Comparison of ENCODE assay signal across 1 cellular context in the genomic region with DNA sequence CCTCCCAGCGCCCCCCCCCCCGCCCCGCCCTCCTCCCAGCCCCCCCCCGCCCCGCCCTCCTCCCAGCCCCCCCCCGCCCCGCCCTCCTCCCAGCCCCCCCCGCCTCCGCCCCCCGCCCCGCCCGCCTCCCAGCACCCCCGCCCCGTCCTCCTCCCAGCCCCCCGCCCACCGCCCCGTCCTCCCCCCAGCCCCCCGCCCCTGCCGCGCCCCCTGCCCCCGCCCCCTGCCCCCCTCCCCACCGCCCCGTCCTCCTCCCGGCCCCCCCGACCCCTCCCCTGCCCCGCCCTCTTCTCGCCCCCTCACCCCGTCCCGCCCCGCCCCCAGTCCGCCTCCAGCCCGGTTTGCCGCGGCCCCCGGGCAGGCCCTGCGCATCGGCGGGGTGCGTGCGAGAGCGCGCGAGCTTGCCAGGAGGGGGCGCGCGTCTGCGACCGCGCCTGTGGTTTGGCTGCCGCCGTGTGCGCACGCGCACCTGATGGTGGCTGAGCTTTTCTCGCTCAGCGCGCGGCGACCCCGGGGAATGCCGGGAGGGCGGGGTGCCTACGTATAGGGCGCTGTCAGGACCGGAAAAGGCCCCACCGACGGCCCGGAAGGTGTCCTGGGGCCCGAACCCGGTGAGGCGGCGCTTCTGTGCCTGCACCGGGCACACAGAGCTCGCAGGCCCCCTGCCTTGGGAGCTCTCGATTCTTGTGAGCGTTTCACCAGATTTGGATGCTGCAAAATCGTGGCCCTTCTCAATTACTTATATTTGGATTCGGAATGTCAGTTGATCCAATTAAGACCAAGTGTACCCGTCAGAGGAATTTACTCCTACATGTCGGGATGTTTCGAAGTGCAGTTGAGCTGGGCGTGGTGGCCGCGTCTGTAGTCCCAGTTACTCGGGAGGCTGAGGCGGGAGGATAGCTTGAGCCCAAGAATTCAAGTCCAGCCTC.
TF ChIP-seq lines count a peak whose summit lies in the region.

No MANE protein-coding gene starts in this region.

TF ChIP-seq in H1, 55 proteins besides CTCF, POLR2A, EP300 and RAD21:
- TF ChIP-seq TEAD4 (IDR thresholded peaks at IDR 0.05; ENCODE audit: low read depth, low read length) (peak; percentile 72; the same call in 1 of the 2 replicates), SIN3A (conservative IDR thresholded peaks at IDR 0.05 in 1 of 2, IDR thresholded peaks at IDR 0.05 in 1 of 2; ENCODE audit: low read depth in 1 of 2, low read length in 2 of 2) (peak in 1 of 2 experiments; percentile 63; a peak in 1 of 4 replicates), SP4 (IDR thresholded peaks at IDR 0.05; ENCODE audit: low read length) (no peak), CREB1 (IDR thresholded peaks at IDR 0.05) (peak; percentile 71; the same call in 1 of the 2 replicates), BACH1 (IDR thresholded peaks at IDR 0.05; ENCODE audit: low read length) (no peak), JUND (IDR thresholded peaks at IDR 0.05; ENCODE audit: low read length) (0 out of 2 replicates have a peak, but pooled peaks have one; percentile 17), NRF1 (IDR thresholded peaks at IDR 0.05; ENCODE audit: low read depth, low read length) (peak; percentile 64), TAF1 (IDR thresholded peaks at IDR 0.05; ENCODE audit: low read depth, low read length) (peak; percentile 50; the same call in 1 of the 2 replicates), GABPA (IDR thresholded peaks at IDR 0.05; ENCODE audit: borderline replicate concordance, insufficient read depth, low read length) (peak; percentile 82; the same call in 1 of the 2 replicates), CEBPB (IDR thresholded peaks at IDR 0.05; ENCODE audit: low read depth, low read length) (no peak), PHF8 (conservative IDR thresholded peaks at IDR 0.05; ENCODE audit: low read depth, low read length) (peak; percentile 62; the same call in 1 of the 2 replicates), KDM1A (IDR thresholded peaks at IDR 0.05; ENCODE audit: borderline replicate concordance, low read length) (0 out of 2 replicates have a peak, but pooled peaks have one; percentile 34), ASH2L (IDR thresholded peaks at IDR 0.05; ENCODE audit: low read length) (peak; percentile 70), TCF12 (IDR thresholded peaks at IDR 0.05; ENCODE audit: low read depth, low read length) (0 out of 2 replicates have a peak, but pooled peaks have one; percentile 7)
- TF ChIP-seq, protein P1, sequence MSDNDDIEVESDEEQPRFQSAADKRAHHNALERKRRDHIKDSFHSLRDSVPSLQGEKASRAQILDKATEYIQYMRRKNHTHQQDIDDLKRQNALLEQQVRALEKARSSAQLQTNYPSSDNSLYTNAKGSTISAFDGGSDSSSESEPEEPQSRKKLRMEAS (IDR thresholded peaks at IDR 0.05) = peak; percentile 45; the same call in 1 of the 2 replicates
- TF ChIP-seq, protein P2, sequence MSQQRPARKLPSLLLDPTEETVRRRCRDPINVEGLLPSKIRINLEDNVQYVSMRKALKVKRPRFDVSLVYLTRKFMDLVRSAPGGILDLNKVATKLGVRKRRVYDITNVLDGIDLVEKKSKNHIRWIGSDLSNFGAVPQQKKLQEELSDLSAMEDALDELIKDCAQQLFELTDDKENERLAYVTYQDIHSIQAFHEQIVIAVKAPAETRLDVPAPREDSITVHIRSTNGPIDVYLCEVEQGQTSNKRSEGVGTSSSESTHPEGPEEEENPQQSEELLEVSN (IDR thresholded peaks at IDR 0.05) = peak; percentile 6; the same call in 1 of the 2 replicates
- TF ChIP-seq, protein P3, sequence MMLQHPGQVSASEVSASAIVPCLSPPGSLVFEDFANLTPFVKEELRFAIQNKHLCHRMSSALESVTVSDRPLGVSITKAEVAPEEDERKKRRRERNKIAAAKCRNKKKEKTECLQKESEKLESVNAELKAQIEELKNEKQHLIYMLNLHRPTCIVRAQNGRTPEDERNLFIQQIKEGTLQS (IDR thresholded peaks at IDR 0.05; ENCODE audit: insufficient read depth, low read depth, low read length) = no peak
